1 cellular context compared by ENCODE assay signal in the genomic region with DNA sequence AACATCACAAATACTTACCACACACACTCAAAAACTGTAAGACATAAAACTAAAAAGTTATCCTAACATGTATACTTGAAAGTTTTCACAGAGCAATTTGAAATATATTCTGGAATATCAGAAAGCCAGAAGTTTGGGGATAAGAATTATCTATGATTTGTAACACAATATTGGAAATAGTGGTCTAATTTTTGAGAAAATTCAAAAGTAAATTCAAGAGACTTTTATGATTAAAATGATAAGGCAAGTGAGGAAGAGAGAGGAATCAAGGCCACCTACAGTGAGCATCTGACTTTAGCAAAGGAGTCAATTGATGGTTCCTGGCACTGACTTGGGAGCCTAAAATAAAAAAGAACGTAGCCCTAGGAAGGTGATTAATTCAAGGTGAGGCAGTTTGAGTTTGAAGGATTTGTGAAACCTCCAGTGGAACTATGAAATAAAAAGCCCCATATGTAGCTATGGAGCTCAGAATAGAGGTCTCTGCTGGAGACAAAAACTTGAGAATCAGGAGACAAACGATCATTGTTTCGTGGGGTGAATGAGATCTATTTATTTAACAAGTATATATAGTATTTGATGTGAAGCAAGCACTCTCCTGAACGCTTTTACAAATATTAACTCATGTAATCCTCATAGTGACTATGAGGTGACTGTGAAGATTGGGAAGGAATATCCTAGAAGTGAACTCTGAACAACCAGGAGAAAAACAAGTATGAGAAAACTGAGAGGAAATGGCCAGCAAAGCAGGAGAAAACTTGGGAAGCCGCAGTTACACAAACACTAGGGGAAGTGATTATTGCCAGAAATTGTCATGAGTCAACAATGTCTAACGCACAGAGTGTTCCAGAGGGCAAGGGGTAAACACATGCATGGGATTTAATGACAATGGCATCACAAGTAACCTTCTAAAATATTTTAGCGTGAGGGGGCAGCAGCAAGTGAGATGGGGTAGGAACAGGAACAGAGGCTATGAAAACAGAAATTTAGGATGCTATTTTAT.
TF ChIP-seq lines count a peak whose summit lies in the region.

No MANE protein-coding gene starts in this region.

TF ChIP-seq in HepG2, 621 proteins besides CTCF, POLR2A, EP300 and RAD21 (continued from another document and continues in another):
- TF ChIP-seq, protein P1, sequence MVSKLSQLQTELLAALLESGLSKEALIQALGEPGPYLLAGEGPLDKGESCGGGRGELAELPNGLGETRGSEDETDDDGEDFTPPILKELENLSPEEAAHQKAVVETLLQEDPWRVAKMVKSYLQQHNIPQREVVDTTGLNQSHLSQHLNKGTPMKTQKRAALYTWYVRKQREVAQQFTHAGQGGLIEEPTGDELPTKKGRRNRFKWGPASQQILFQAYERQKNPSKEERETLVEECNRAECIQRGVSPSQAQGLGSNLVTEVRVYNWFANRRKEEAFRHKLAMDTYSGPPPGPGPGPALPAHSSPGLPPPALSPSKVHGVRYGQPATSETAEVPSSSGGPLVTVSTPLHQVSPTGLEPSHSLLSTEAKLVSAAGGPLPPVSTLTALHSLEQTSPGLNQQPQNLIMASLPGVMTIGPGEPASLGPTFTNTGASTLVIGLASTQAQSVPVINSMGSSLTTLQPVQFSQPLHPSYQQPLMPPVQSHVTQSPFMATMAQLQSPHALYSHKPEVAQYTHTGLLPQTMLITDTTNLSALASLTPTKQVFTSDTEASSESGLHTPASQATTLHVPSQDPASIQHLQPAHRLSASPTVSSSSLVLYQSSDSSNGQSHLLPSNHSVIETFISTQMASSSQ (IDR thresholded peaks at IDR 0.05; ENCODE audit: low read depth), result peak; percentile 88
- TF ChIP-seq, protein P1 (CRISPR knock-in tag; IDR thresholded peaks at IDR 0.05; ENCODE audit: borderline replicate concordance), result peak; percentile 91
- no peak for TF ChIP-seq ZFP36L2 (CRISPR knock-in tag; IDR thresholded peaks at IDR 0.05)
- TF ChIP-seq ZNF30 (CRISPR knock-in tag; IDR thresholded peaks at IDR 0.05), result no peak
- no peak for TF ChIP-seq ZNF496 (CRISPR knock-in tag; IDR thresholded peaks at IDR 0.05; ENCODE audit: insufficient replicate concordance)
- TF ChIP-seq, protein P2, sequence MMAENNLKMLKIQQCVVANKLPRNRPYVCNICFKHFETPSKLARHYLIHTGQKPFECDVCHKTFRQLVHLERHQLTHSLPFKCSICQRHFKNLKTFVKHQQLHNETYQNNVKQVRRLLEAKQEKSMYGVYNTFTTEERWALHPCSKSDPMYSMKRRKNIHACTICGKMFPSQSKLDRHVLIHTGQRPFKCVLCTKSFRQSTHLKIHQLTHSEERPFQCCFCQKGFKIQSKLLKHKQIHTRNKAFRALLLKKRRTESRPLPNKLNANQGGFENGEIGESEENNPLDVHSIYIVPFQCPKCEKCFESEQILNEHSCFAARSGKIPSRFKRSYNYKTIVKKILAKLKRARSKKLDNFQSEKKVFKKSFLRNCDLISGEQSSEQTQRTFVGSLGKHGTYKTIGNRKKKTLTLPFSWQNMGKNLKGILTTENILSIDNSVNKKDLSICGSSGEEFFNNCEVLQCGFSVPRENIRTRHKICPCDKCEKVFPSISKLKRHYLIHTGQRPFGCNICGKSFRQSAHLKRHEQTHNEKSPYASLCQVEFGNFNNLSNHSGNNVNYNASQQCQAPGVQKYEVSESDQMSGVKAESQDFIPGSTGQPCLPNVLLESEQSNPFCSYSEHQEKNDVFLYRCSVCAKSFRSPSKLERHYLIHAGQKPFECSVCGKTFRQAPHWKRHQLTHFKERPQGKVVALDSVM (CRISPR knock-in tag; IDR thresholded peaks at IDR 0.05), result peak; percentile 16; the same call in 1 of the 2 replicates
- TF ChIP-seq SYNCRIP (IDR thresholded peaks at IDR 0.05; ENCODE audit: insufficient read depth, low read depth, low read length), result no peak
- TF ChIP-seq, protein P3, sequence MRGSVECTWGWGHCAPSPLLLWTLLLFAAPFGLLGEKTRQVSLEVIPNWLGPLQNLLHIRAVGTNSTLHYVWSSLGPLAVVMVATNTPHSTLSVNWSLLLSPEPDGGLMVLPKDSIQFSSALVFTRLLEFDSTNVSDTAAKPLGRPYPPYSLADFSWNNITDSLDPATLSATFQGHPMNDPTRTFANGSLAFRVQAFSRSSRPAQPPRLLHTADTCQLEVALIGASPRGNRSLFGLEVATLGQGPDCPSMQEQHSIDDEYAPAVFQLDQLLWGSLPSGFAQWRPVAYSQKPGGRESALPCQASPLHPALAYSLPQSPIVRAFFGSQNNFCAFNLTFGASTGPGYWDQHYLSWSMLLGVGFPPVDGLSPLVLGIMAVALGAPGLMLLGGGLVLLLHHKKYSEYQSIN (CRISPR knock-in tag; IDR thresholded peaks at IDR 0.05; ENCODE audit: borderline replicate concordance), result no peak
- TF ChIP-seq ZHX1 (CRISPR knock-in tag; IDR thresholded peaks at IDR 0.05; ENCODE audit: low read depth), result peak; percentile 78; the same call in 1 of the 2 replicates
- TF ChIP-seq SRY (CRISPR knock-in tag; IDR thresholded peaks at IDR 0.05), result no peak
- no peak for TF ChIP-seq SETDB1 (CRISPR knock-in tag; IDR thresholded peaks at IDR 0.05; ENCODE audit: borderline replicate concordance)
- no peak for TF ChIP-seq GZF1 (CRISPR knock-in tag; IDR thresholded peaks at IDR 0.05)
- peak; percentile 45; the same call in 1 of the 2 replicates for TF ChIP-seq BHLHE40 (IDR thresholded peaks at IDR 0.05; ENCODE audit: low read length)
- TF ChIP-seq, protein P4, sequence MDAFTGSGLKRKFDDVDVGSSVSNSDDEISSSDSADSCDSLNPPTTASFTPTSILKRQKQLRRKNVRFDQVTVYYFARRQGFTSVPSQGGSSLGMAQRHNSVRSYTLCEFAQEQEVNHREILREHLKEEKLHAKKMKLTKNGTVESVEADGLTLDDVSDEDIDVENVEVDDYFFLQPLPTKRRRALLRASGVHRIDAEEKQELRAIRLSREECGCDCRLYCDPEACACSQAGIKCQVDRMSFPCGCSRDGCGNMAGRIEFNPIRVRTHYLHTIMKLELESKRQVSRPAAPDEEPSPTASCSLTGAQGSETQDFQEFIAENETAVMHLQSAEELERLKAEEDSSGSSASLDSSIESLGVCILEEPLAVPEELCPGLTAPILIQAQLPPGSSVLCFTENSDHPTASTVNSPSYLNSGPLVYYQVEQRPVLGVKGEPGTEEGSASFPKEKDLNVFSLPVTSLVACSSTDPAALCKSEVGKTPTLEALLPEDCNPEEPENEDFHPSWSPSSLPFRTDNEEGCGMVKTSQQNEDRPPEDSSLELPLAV (CRISPR knock-in tag; conservative IDR thresholded peaks at IDR 0.05; ENCODE audit: low read depth), result no peak
- peak; percentile 97; the same call in 1 of the 2 replicates for TF ChIP-seq AHDC1 (CRISPR knock-in tag; IDR thresholded peaks at IDR 0.05; ENCODE audit: borderline replicate concordance)
- no peak for TF ChIP-seq ZNF513 (CRISPR knock-in tag; conservative IDR thresholded peaks at IDR 0.05)
- no peak for TF ChIP-seq ZNF225 (CRISPR knock-in tag; IDR thresholded peaks at IDR 0.05)
